ENCODE assay signal across 9 cellular contexts in genomic region chr17:77692571-77693161, GRCh38.
DNase-seq lines count a peak whose midpoint lies in the region; ATAC-seq and TF ChIP-seq lines count a peak whose summit lies in the region.
"Had no signal": no experiment of that assay in that cellular context is flagged by ENCODE, and none has a peak within 500 bp of the region (broad histone marks: within the 10 kb centered on the region; RNA-seq: fewer than 3 reads in every experiment).

No MANE protein-coding gene starts in this region.

- TF ChIP-seq POLR2A in Peyer's patch (IDR thresholded peaks at IDR 0.05), result no peak

- intact Hi-C loops in sciatic nerve (cut with DNase I), result no loop called here

- peak overlapping the region in 1 of 3 donors; percentile 39 for H3K4me3 Mint-ChIP-seq in T-cell
- H3K4me3 Mint-ChIP-seq: central memory CD8-positive, alpha-beta T cell had no signal

- POLR2A ChIA-PET in T-cell (lab: Charles Lee), result no interaction called here

- TF ChIP-seq CTCF in GM20000 (IDR thresholded peaks at IDR 0.05; ENCODE audit: extremely low read depth, missing control alignments), result no peak
- no peak for TF ChIP-seq CTCF in Peyer's patch (IDR thresholded peaks at IDR 0.05)

- no peak overlapping the region for H3K27ac ChIP-seq in Peyer's patch

- DNase-seq in stimulated activated naive CD4-positive, alpha-beta T cell treated with Interleukin-2 at 50 U/mL for 16 hours (lab: John Stamatoyannopoulos, UW), result peak; percentile 9
- DNase-seq in stimulated activated naive CD4-positive, alpha-beta T cell (lab: John Stamatoyannopoulos, UW), result no peak
- peak in 2 of 34 experiments; percentile 16 to 22 for DNase-seq in T-cell
- peak; percentile 40 for DNase-seq in ecto neural progenitor cell (ENCODE audit: low spot score)
- no peak for DNase-seq in sciatic nerve (ENCODE audit: low spot score)
- no peak for DNase-seq in GM20000 (ENCODE audit: low spot score)
- no peak for DNase-seq in Peyer's patch

- no peaks in the 10 kb centered on the region for H3K9me3 ChIP-seq in Peyer's patch

- H3K27me3 ChIP-seq in Peyer's patch, result no peaks in the 10 kb centered on the region

- H3K4me1 ChIP-seq in Peyer's patch, result no peaks in the 10 kb centered on the region

- ATAC-seq in T-cell (replicated peaks in 1 of 4) (peak; percentile 34 to 53 (median 44)), GM21576 (IDR thresholded peaks at IDR 0.05; ENCODE audit: unreplicated experiment) (no peak), sciatic nerve (no peak)

- no peaks in the 10 kb centered on the region for H3K36me3 ChIP-seq in Peyer's patch

- no peaks in the 10 kb centered on the region for H3K9me3 Mint-ChIP-seq in T-cell
- H3K9me3 Mint-ChIP-seq: central memory CD8-positive, alpha-beta T cell had no signal

- peaks cover 36 to 54% (median 37%) of the 10 kb centered on the region in 3 donors for H3K4me1 Mint-ChIP-seq in T-cell

- CTCF ChIA-PET in T-cell (lab: Charles Lee), result interaction anchor here (0.6 to 0.7 kb wide), 2 partner anchors 15 to 369 kb away, joined by 4 to 8 read pairs; no protein-coding TSS in a partner anchor

- no peaks in the 10 kb centered on the region for H3K36me3 Mint-ChIP-seq in T-cell

- no peak overlapping the region for H3K4me3 ChIP-seq in Peyer's patch

- H3K27ac Mint-ChIP-seq in T-cell, result peak overlapping the region; percentile 23 to 81

- peaks cover 0 to 16% of the 10 kb centered on the region in 2 donors for H3K27me3 Mint-ChIP-seq in T-cell

Comparison
In these comparisons a context has a peak if more than half of its experiments do, and no peak if none do; other contexts are left out.
1. DNase-seq: peak in stimulated activated naive CD4-positive, alpha-beta T cell treated with Interleukin-2 at 50 U/mL for 16 hours (single experiment) and ecto neural progenitor cell (single experiment); none in stimulated activated naive CD4-positive, alpha-beta T cell (0 of 6), sciatic nerve (single experiment), GM20000 (single experiment) and Peyer's patch (0 of 3).
2. ATAC-seq: peak in T-cell (4 of 4); none in GM21576 (single experiment) and sciatic nerve (single experiment).